In the genomic region with DNA sequence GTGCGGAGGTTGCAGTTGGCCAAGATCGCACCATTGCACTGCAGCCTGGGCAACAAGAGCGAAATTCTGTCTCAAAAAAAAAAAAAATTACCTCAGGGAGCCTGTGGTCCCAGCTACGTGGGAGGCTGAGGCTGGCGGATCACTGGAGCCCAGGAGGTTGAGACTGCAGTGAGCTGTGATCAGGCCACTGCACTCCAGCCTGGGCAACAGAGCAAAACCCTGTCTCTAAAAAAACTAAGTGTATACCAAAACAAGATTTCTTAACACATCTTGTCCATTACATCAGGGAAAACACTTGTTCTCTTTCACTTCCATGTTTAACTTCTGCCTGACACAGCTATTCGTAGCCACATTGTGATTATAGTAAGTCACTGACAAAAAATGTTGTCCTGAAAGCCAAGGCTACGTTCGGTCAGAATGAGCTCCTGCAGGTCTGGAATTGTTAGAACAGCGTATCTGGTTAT, we compare ENCODE assay signal across 9 cellular contexts. TPM values are rescaled to one million over a fixed set of nuclear protein-coding genes. Genes with fewer than 3 reads are reported as not detected.
DNase-seq lines count a peak whose midpoint lies in the region; ATAC-seq and TF ChIP-seq lines count a peak whose summit lies in the region.
"Had no signal": no experiment of that assay in that cellular context is flagged by ENCODE, and none has a peak within 500 bp of the region (broad histone marks: within the 10 kb centered on the region; RNA-seq: fewer than 3 reads in every experiment).

No MANE protein-coding gene starts in this region.

- TF ChIP-seq CTCF in AG09319 (IDR thresholded peaks at IDR 0.05; ENCODE audit: low read depth, low read length) = no peak
- no peak for TF ChIP-seq CTCF in HFFc6 (IDR thresholded peaks at IDR 0.05)
- TF ChIP-seq CTCF in mesothelial cell of epicardium (IDR thresholded peaks at IDR 0.05; ENCODE audit: unreplicated experiment) = no peak

- H3K9me3 Mint-ChIP-seq in HFFc6 (no peaks in the 10 kb centered on the region), mesothelial cell of epicardium (no peaks in the 10 kb centered on the region)

- H3K4me1 Mint-ChIP-seq in HFFc6 (ENCODE audit: low read depth) (peaks cover 54% of the 10 kb centered on the region), mesothelial cell of epicardium (peaks cover 38% of the 10 kb centered on the region)

- H3K27me3 Mint-ChIP-seq in HFFc6 (ENCODE audit: insufficient read depth) (peaks cover 3% of the 10 kb centered on the region), mesothelial cell of epicardium (ENCODE audit: low read depth) (no peaks in the 10 kb centered on the region)

- H3K27ac Mint-ChIP-seq in HFFc6 (peak overlapping the region; percentile 95), mesothelial cell of epicardium (peak overlapping the region; percentile 54)

- DNase-seq in AG09319 (ENCODE audit: extremely low read depth, low read depth) (peak; percentile 52), HFFc6 (peak; percentile 74), astrocyte of the hippocampus (ENCODE audit: low read depth, low spot score) (peak; percentile 86), mesothelial cell of epicardium (ENCODE audit: low spot score in 2 of 2, unreplicated experiment in 2 of 2) (no peak), SW480 (ENCODE audit: low spot score) (no peak)

- H3K36me3 Mint-ChIP-seq in HFFc6 (ENCODE audit: low read depth) = peaks cover 6% of the 10 kb centered on the region; the same call in 1 of the 2 replicates
- peaks cover 1% of the 10 kb centered on the region for H3K36me3 Mint-ChIP-seq in mesothelial cell of epicardium

- no peak for ATAC-seq in GM21390 (IDR thresholded peaks at IDR 0.05; ENCODE audit: unreplicated experiment)
- no peak for ATAC-seq in GM19467 (IDR thresholded peaks at IDR 0.05; ENCODE audit: unreplicated experiment)
- no peak for ATAC-seq in HG03439 (IDR thresholded peaks at IDR 0.05; ENCODE audit: unreplicated experiment)
- ATAC-seq: right cardiac atrium had no signal

- H3K4me3 Mint-ChIP-seq in HFFc6 = peak overlapping the region; percentile 94
- H3K4me3 Mint-ChIP-seq in mesothelial cell of epicardium = peak overlapping the region; percentile 82

RNA-seq across cellular contexts. Expression of a gene that starts 1.4 kb away (rescaled TPM):
- total RNA-seq in HFFc6 (2021; fragmentation: NEBNext Ultra II Directional; extraction: Animal tissue kit (Norgen Biotek cat#: 25700)) = 10 to 100 TPM; 16.9 to 24.5 (median 19.3) TPM
- 25.7 to 30.7 TPM (median 28.7 TPM) in 3 replicates for total RNA-seq in mesothelial cell of epicardium

RNA-seq across cellular contexts. Expression of a gene that starts 2.0 kb away (rescaled TPM):
- 10 to 100 TPM; 32.2 to 48.1 (median 34.6) TPM for total RNA-seq in HFFc6 (2021; fragmentation: NEBNext Ultra II Directional; extraction: Animal tissue kit (Norgen Biotek cat#: 25700))
- 59.6 to 64.9 TPM (median 64.0 TPM) in 3 replicates for total RNA-seq in mesothelial cell of epicardium

RNA-seq across cellular contexts. Expression of a gene that starts 9.0 kb away (rescaled TPM):
- 10 to 100 TPM; 55.5 to 70.1 (median 65.1) TPM for total RNA-seq in HFFc6 (2021; fragmentation: NEBNext Ultra II Directional; extraction: Animal tissue kit (Norgen Biotek cat#: 25700))
- 105 to 112 TPM (median 111 TPM) in 3 replicates for total RNA-seq in mesothelial cell of epicardium

RNA-seq across cellular contexts. Expression of a gene that starts 50.2 kb away (rescaled TPM):
- total RNA-seq in HFFc6 (2021; fragmentation: NEBNext Ultra II Directional; extraction: Animal tissue kit (Norgen Biotek cat#: 25700)) = 100 to 1,000 TPM; 230 to 351 (median 300) TPM
- 86.9 to 97.5 TPM (median 89.7 TPM) in 3 replicates for total RNA-seq in mesothelial cell of epicardium

RNA-seq across cellular contexts. Expression of a gene that starts 60.0 kb away (rescaled TPM):
- under 1 TPM; 0.14 to 0.61 (median 0.38) TPM for total RNA-seq in HFFc6 (2021; fragmentation: NEBNext Ultra II Directional; extraction: Animal tissue kit (Norgen Biotek cat#: 25700))
- 2.1 to 3.1 TPM (median 2.5 TPM) in 3 replicates for total RNA-seq in mesothelial cell of epicardium

Comparison
In these comparisons a context has a peak if more than half of its experiments do, and no peak if none do; other contexts are left out.
1. DNase-seq: peak in AG09319 (single experiment), HFFc6 (single experiment) and astrocyte of the hippocampus (single experiment); none in mesothelial cell of epicardium (0 of 2) and SW480 (single experiment).